28 cellular contexts compared by ENCODE assay signal in genomic region chr17:59037960-59038359, GRCh38.
"Had no signal": no experiment of that assay in that cellular context is flagged by ENCODE, and none has a peak within 500 bp of the region (broad histone marks: within the 10 kb centered on the region; RNA-seq: fewer than 3 reads in every experiment).

No MANE protein-coding gene starts in this region.

- ATAC-seq: activated CD8-positive, alpha-beta T cell treated with anti-CD3 and anti-CD28 coated beads, Interleukin-2, amount 10 ng/mL, durations not matched to agents 7 days and 5 days; Right ventricle myocardium inferior; SK-N-SH treated with all-trans-retinoic acid at 6 μM for 48 hours; T-cell had no signal

- H3K4me1 ChIP-seq: Peyer's patch had no signal

- FAIRE-seq: bronchial epithelial cell had no signal

- H3K9me3 ChIP-seq: Peyer's patch had no signal

- H3K27me3 ChIP-seq: Peyer's patch had no signal

- H3K4me3 ChIP-seq: Peyer's patch had no signal

- DNase-seq: activated CD4-positive, alpha-beta T cell treated with anti-CD3 and anti-CD28 coated beads for 1 hour; activated CD4-positive, alpha-beta T cell treated with anti-CD3 and anti-CD28 coated beads for 48 hours; activated CD4-positive, alpha-beta T cell treated with anti-CD3 and anti-CD28 coated beads, Interleukin-2, amount 50 U/mL, for 4 hours; activated CD4-positive, CD25-positive, alpha-beta regulatory T cell; activated CD8-positive, alpha-beta T cell treated with anti-CD3 and anti-CD28 coated beads, Interleukin-2, amount 10 ng/mL, durations not matched to agents 7 days and 5 days; activated effector memory CD4-positive, alpha-beta T cell treated with Interleukin-2 at 50 U/mL for 16 hours; activated naive CD4-positive, alpha-beta T cell treated with anti-CD3 and anti-CD28 coated beads, Interleukin-2, amount 10 ng/mL, durations not matched to agents 7 days and 5 days; activated naive CD8-positive, alpha-beta T cell treated with anti-CD3 and anti-CD28 coated beads, Interleukin-2, amount 50 U/mL, for 24 hours; activated T-cell treated with anti-CD3 and anti-CD28 coated beads, Interleukin-2, amount 50 U/mL, for 4 hours; anterior cingulate cortex; central memory CD4-positive, alpha-beta T cell; Karpas-422; NCI-H1105; NCI-H1436; NCI-H1694; NCI-H2029; NCI-H345; NCI-H524 treated with DMSO at 0.1 percent for 48 hours; PC-3; Peyer's patch; SIG-M5; T-cell; T-helper 9 cell; WERI-Rb-1 had no signal

- H3K27ac ChIP-seq: Peyer's patch, RWPE1, WERI-Rb-1 had no signal
